ENCODE assay signal across 1 cellular context in the genomic region with DNA sequence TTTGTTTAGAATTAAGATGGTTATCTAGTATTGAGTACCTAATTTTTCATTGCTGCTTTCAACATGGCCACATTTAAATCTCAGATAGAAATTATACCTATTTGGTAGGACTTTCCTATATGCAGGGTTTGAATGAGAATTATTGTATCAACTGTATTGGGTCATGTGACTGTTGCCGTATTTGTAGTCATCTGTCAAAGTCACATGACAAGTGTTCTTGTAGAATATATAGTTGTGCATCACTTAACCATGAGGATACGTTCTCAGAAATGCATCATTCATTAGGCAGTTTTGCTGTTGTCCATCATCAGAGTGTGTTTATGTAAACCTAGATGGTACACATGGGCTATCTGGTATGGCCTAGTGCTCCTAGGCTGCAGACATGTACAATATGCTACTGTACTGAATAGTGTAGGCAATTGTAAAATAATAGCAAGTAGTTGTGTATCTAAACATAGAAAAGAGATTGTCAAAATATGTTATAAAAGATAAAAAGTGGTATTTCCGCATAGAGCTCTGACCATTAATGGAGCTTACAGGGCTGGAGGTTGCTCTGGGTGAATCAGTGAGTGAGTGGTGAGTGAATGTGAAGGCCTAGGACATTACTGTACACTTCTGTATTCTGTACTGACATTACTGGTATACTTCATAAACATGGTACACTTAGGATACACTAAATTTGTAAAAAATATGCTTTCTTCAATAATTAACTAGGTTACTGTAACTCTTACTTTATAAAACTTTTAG.
TF ChIP-seq lines count a peak whose summit lies in the region.

No MANE protein-coding gene starts in this region.

TF ChIP-seq in IMR-90, 13 proteins besides CTCF, POLR2A, EP300 and RAD21:
- TF ChIP-seq MAZ (IDR thresholded peaks at IDR 0.05; ENCODE audit: borderline replicate concordance, low read depth, low read length) (no peak), RFX5 (IDR thresholded peaks at IDR 0.05; ENCODE audit: low read depth, low read length) (no peak)
- TF ChIP-seq, protein P1, sequence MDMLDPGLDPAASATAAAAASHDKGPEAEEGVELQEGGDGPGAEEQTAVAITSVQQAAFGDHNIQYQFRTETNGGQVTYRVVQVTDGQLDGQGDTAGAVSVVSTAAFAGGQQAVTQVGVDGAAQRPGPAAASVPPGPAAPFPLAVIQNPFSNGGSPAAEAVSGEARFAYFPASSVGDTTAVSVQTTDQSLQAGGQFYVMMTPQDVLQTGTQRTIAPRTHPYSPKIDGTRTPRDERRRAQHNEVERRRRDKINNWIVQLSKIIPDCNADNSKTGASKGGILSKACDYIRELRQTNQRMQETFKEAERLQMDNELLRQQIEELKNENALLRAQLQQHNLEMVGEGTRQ (IDR thresholded peaks at IDR 0.05; ENCODE audit: low read depth, low read length) = peak; percentile 76
